In genomic region chr7:108048422-108048821, GRCh38 we compare ENCODE assay signal across 27 cellular contexts. TPM values are rescaled to one million over a fixed set of nuclear protein-coding genes. Genes with fewer than 3 reads are reported as not detected.
"Had no signal": no experiment of that assay in that cellular context is flagged by ENCODE, and none has a peak within 500 bp of the region (broad histone marks: within the 10 kb centered on the region; RNA-seq: fewer than 3 reads in every experiment).

No MANE protein-coding gene starts in this region.

- ATAC-seq: naive thymus-derived CD4-positive, alpha-beta T cell; natural killer cell; psoas muscle; right cardiac atrium; right lobe of liver; stimulated activated effector memory CD8-positive, alpha-beta T cell treated with anti-CD3 and anti-CD28 coated beads, Interleukin-12 subunit alpha, Interleukin-12 subunit beta, amount 100 ng/mL, for 72 hours; stimulated activated naive B cell treated with anti-CD40 and anti-IgM and Interleukin-4, amounts not matched to agents 10 μg/mL and 1 μg/mL and 100 μg/mL, for 72 hours; stimulated activated naive CD8-positive, alpha-beta T cell treated with anti-CD3 and anti-CD28 coated beads, Interleukin-15, amount 100 ng/mL, for 72 hours had no signal

- H3K4me3 ChIP-seq: neural progenitor cell, ovary, psoas muscle, right lobe of liver, sigmoid colon, suprapubic skin, testis, tibial artery, transverse colon, upper lobe of left lung, uterus had no signal

- FAIRE-seq: small intestine had no signal

- H3K27ac ChIP-seq: neural progenitor cell, ovary, parathyroid adenoma, psoas muscle, right lobe of liver, sigmoid colon, suprapubic skin, testis, tibial artery, transverse colon, upper lobe of left lung, uterus had no signal

- DNase-seq: natural killer cell; occipital lobe; ovary; posterior cingulate gyrus; psoas muscle; right cardiac atrium; right lobe of liver; sigmoid colon; small intestine; stimulated activated CD4-positive, alpha-beta T cell treated with anti-CD3 and anti-CD28 coated beads, Interleukin-15, amount 100 ng/mL, for 24 hours; stimulated activated CD4-positive, alpha-beta T cell treated with anti-CD3 and anti-CD28 coated beads, Interleukin-2, amount 100 ng/mL, for 24 hours; stimulated activated CD4-positive, alpha-beta T cell treated with anti-CD3 and anti-CD28 coated beads, Interleukin-2, amount 100 ng/mL, for 48 hours; stimulated activated CD4-positive, alpha-beta T cell treated with anti-CD3 and anti-CD28 coated beads, Interleukin-4, amount 100 ng/mL, for 24 hours; stimulated activated naive B cell treated with anti-CD40 and anti-IgM and Interleukin-4, amounts not matched to agents 10 μg/mL and 1 μg/mL and 100 μg/mL, for 72 hours; stimulated activated naive CD4-positive, alpha-beta T cell treated with Interleukin-2 at 50 U/mL for 16 hours; stimulated activated naive CD8-positive, alpha-beta T cell treated with anti-CD3 and anti-CD28 coated beads, Interleukin-15, amount 100 ng/mL, for 72 hours; substantia nigra; testis; tibial artery; transverse colon; uterus had no signal

- H3K79me2 ChIP-seq: parathyroid adenoma had no signal

- H3K4me2 ChIP-seq: neural progenitor cell had no signal

- H2AFZ ChIP-seq: neural progenitor cell, parathyroid adenoma had no signal

- H3K9me3 ChIP-seq: ovary, psoas muscle, right lobe of liver, sigmoid colon, suprapubic skin, testis, tibial artery, transverse colon, upper lobe of left lung, uterus had no signal

- H3K9ac ChIP-seq: neural progenitor cell, parathyroid adenoma had no signal

- H3K36me3 ChIP-seq: neural progenitor cell, ovary, right lobe of liver, sigmoid colon, suprapubic skin, tibial artery, transverse colon, upper lobe of left lung, uterus had no signal

- H3K27me3 ChIP-seq: neural progenitor cell, ovary, right lobe of liver, sigmoid colon, suprapubic skin, testis, tibial artery, transverse colon, upper lobe of left lung, uterus had no signal

- H3K4me1 ChIP-seq: neural progenitor cell, parathyroid adenoma, psoas muscle, right lobe of liver, suprapubic skin, testis, tibial artery, upper lobe of left lung, uterus had no signal

RNA-seq across cellular contexts. Expression of gene LAMB1, which starts 45.5 kb away (rescaled TPM):
- total RNA-seq: naive thymus-derived CD4-positive, alpha-beta T cell; natural killer cell had no signal
